ENCODE assay signal across 9 cellular contexts in genomic region chr2:156319811-156320490, GRCh38. TPM values are rescaled to one million over a fixed set of nuclear protein-coding genes. Genes with fewer than 3 reads are reported as not detected.
DNase-seq lines count a peak whose midpoint lies in the region; ATAC-seq and TF ChIP-seq lines count a peak whose summit lies in the region.
"Had no signal": no experiment of that assay in that cellular context is flagged by ENCODE, and none has a peak within 500 bp of the region (broad histone marks: within the 10 kb centered on the region; RNA-seq: fewer than 3 reads in every experiment).

No MANE protein-coding gene starts in this region.

- DNase-seq in ascending aorta (ENCODE audit: low spot score in 2 of 2) = peak in 1 of 2 donors; percentile 84
- DNase-seq in NCI-H1694 (lab: John Stamatoyannopoulos, UW) = no peak
- no peak for DNase-seq in activated CD4-positive, alpha-beta T cell treated with anti-CD3 and anti-CD28 coated beads for 1 hour
- no peak for DNase-seq in foreskin melanocyte

- TF ChIP-seq CTCF in GM12872 (IDR thresholded peaks at IDR 0.05; ENCODE audit: insufficient read depth, low read depth, low read length) = 0 out of 3 replicates have a peak, but pooled peaks have one; percentile 11
- TF ChIP-seq CTCF in ascending aorta (IDR thresholded peaks at IDR 0.05) = peak in 2 of 3 experiments; percentile 19 to 31

- peak overlapping the region; percentile 66 to 83 for H3K27ac ChIP-seq in ascending aorta

- no peaks in the 10 kb centered on the region for H3K27me3 ChIP-seq in ascending aorta
- H3K27me3 ChIP-seq in iPS-15b (ENCODE audit: control insufficient read depth, insufficient read depth, low read length) = peaks cover 75% of the 10 kb centered on the region
- peaks cover 31% of the 10 kb centered on the region for H3K27me3 ChIP-seq in skeletal muscle satellite cell (ENCODE audit: control insufficient read depth, insufficient read depth, low read length)

- ATAC-seq in GM19455 (IDR thresholded peaks at IDR 0.05; ENCODE audit: unreplicated experiment) = no peak
- ATAC-seq: HCT116 had no signal

- intact Hi-C loops in ascending aorta (cut with DNase I) = loop anchor here (1.0 kb wide), 1 partner anchor 12 kb away; the partner anchor contains the start of gene NR4A2

- H3K9me3 ChIP-seq in ascending aorta = no peaks in the 10 kb centered on the region
- H3K9me3 ChIP-seq in iPS-15b (ENCODE audit: control insufficient read depth, insufficient read depth, low read length) = no peaks in the 10 kb centered on the region
- no peaks in the 10 kb centered on the region for H3K9me3 ChIP-seq in skeletal muscle satellite cell (replicated peaks; ENCODE audit: low read length)

- H3K4me1 ChIP-seq in ascending aorta = peaks cover 3% of the 10 kb centered on the region in 2 donors
- peaks cover 6% of the 10 kb centered on the region for H3K4me1 ChIP-seq in iPS-15b (ENCODE audit: control insufficient read depth, insufficient read depth, low read length)
- peaks cover 23% of the 10 kb centered on the region for H3K4me1 ChIP-seq in skeletal muscle satellite cell (ENCODE audit: control insufficient read depth, insufficient read depth, low read length)

- H3K4me2 ChIP-seq in skeletal muscle satellite cell (ENCODE audit: low read length) = peak overlapping the region; percentile 84

- peak overlapping the region; percentile 3 for H3K9ac ChIP-seq in iPS-15b (ENCODE audit: low read depth, low read length)
- H3K9ac ChIP-seq in skeletal muscle satellite cell (ENCODE audit: low read depth, low read length) = no peak overlapping the region

- H3K36me3 ChIP-seq in ascending aorta (no peaks in the 10 kb centered on the region), iPS-15b (ENCODE audit: control insufficient read depth, insufficient read depth, low read length) (no peaks in the 10 kb centered on the region), skeletal muscle satellite cell (ENCODE audit: insufficient read depth, low read length) (no peaks in the 10 kb centered on the region)

- H3K4me3 ChIP-seq in ascending aorta = peak overlapping the region; percentile 50 to 64
- H3K4me3 ChIP-seq in iPS-15b (ENCODE audit: low read depth, low read length) = peak overlapping the region; percentile 67
- peak overlapping the region; percentile 66 for H3K4me3 ChIP-seq in skeletal muscle satellite cell (ENCODE audit: low read length)

RNA-seq across cellular contexts. Expression of gene NR4A2, which starts 12.6 kb away (rescaled TPM):
- total RNA-seq in ascending aorta = 8.7 TPM
- total RNA-seq in skeletal muscle satellite cell (2012; rRNA removed) = 0.22 and 0.25 TPM in 2 replicates
